13 cellular contexts compared by ENCODE assay signal in genomic region chr11:65903068-65903481, GRCh38. TPM values are rescaled to one million over a fixed set of nuclear protein-coding genes. Genes with fewer than 3 reads are reported as not detected.
A peak's percentile ranks its signal among the peaks of the same experiment; 100 is the strongest.
DNase-seq lines count a peak whose midpoint lies in the region; ATAC-seq and TF ChIP-seq lines count a peak whose summit lies in the region.
"Had no signal": no experiment of that assay in that cellular context is flagged by ENCODE, and none has a peak within 500 bp of the region (broad histone marks: within the 10 kb centered on the region; RNA-seq: fewer than 3 reads in every experiment).

No MANE protein-coding gene starts in this region.

- H3K36me3 ChIP-seq in MG63 (peaks cover 16% of the 10 kb centered on the region), brain microvascular endothelial cell (replicated peaks) (peaks cover 4% of the 10 kb centered on the region), body of pancreas (replicated peaks in 1 of 2; ENCODE audit: insufficient read depth in 1 of 2, low read depth in 2 of 2) (no peaks in the 10 kb centered on the region)
- H3K36me3 ChIP-seq: esophagus muscularis mucosa had no signal

- no peak overlapping the region for H3K4me3 ChIP-seq in MG63
- H3K4me3 ChIP-seq in brain microvascular endothelial cell (ENCODE audit: low read depth, low read length) = no peak overlapping the region
- no peak overlapping the region for H3K4me3 ChIP-seq in body of pancreas
- H3K4me3 ChIP-seq: esophagus muscularis mucosa had no signal

- intact Hi-C loops in body of pancreas (cut with DNase I) = no loop called here

- TF ChIP-seq CTCF in brain microvascular endothelial cell (IDR thresholded peaks at IDR 0.05; ENCODE audit: low read depth, low read length, missing control alignments) = no peak
- no peak for TF ChIP-seq CTCF in body of pancreas (IDR thresholded peaks at IDR 0.05)

- peak; percentile 98 for DNase-seq in EL
- DNase-seq in MG63 = peak; percentile 91
- peak; percentile 76 for DNase-seq in brain microvascular endothelial cell
- DNase-seq in myocyte (ENCODE audit: low read depth) = peak; percentile 91
- DNase-seq in body of pancreas = no peak
- no peak for DNase-seq in midbrain (lab: John Stamatoyannopoulos, UW)
- DNase-seq in HPDE6-E6E7 (ENCODE audit: extremely low spot score) = no peak
- no peak for DNase-seq in activated CD4-positive, alpha-beta T cell treated with anti-CD3 and anti-CD28 coated beads, Interleukin-2, amount 50 U/mL, for 1 hour
- DNase-seq: activated naive CD4-positive, alpha-beta T cell treated with Interleukin-2 at 50 U/mL for 16 hours; naive thymus-derived CD4-positive, alpha-beta T cell; stimulated activated CD4-positive, alpha-beta T cell treated with anti-CD3 and anti-CD28 coated beads, Interleukin-2, amount 100 ng/mL, for 48 hours had no signal

- H3K27me3 ChIP-seq in MG63 (no peaks in the 10 kb centered on the region), brain microvascular endothelial cell (replicated peaks) (no peaks in the 10 kb centered on the region), body of pancreas (peaks cover 0 to 11% of the 10 kb centered on the region in 2 donors)

- H3K9me3 ChIP-seq in MG63 = no peaks in the 10 kb centered on the region
- no peaks in the 10 kb centered on the region for H3K9me3 ChIP-seq in body of pancreas
- H3K9me3 ChIP-seq: esophagus muscularis mucosa had no signal

- H3K4me1 ChIP-seq in body of pancreas = peaks cover 14% of the 10 kb centered on the region

- no peak for ATAC-seq in body of pancreas
- ATAC-seq: naive thymus-derived CD4-positive, alpha-beta T cell had no signal

- peak in 1 of 3 donors; percentile 17 for TF ChIP-seq POLR2A in body of pancreas (IDR thresholded peaks at IDR 0.05)

- in situ Hi-C loops in brain microvascular endothelial cell (cut with HindIII; ENCODE audit: low pct_ligation_motif_present, low sequenced_read_pairs) = no loop called here

- WGBS in body of pancreas, 2 donors = 15 to 40% methylated on average over 4 to 5 of the region's 5 CpGs

- H3K27ac ChIP-seq in brain microvascular endothelial cell = peak overlapping the region; percentile 67
- no peak overlapping the region for H3K27ac ChIP-seq in body of pancreas
- H3K27ac ChIP-seq: esophagus muscularis mucosa had no signal

RNA-seq across cellular contexts. Expression of gene FOSL1, which starts 2.9 kb away (rescaled TPM):
- total RNA-seq in MG63 (2014; rRNA removed; shearing (Covaris generic); ENCODE audit: low replicate concordance) = 37.3 and 54.7 TPM in 2 replicates
- total RNA-seq in myocyte (7.5 and 11.6 TPM in 2 replicates), body of pancreas (10 to 100 TPM in 1 of 2 donors, under 1 TPM in 1; 0.52 to 17.8 TPM)
- polyA plus RNA-seq in myocyte (2012) = 9.1 TPM
- total RNA-seq: urinary bladder had no signal
- polyA plus RNA-seq: naive thymus-derived CD4-positive, alpha-beta T cell had no signal

RNA-seq across cellular contexts. Expression of gene CCDC85B, which starts 12.6 kb away (rescaled TPM):
- total RNA-seq in MG63 (2014; rRNA removed; shearing (Covaris generic); ENCODE audit: low replicate concordance) = 99.6 and 131 TPM in 2 replicates
- total RNA-seq in myocyte (76.4 and 102 TPM in 2 replicates), body of pancreas (10 to 100 TPM; 49.8 to 54.5 TPM)
- polyA plus RNA-seq in myocyte (2012) = 61.1 TPM

RNA-seq across cellular contexts. Expression of gene FIBP, which starts 14.8 kb away (rescaled TPM):
- 105 and 106 TPM in 2 replicates for total RNA-seq in MG63 (2014; rRNA removed; shearing (Covaris generic); ENCODE audit: low replicate concordance)
- 92.4 and 103 TPM in 2 replicates for total RNA-seq in myocyte
- 116 TPM for polyA plus RNA-seq in myocyte (2012)
- 10 to 100 TPM; 40.2 to 49.5 TPM for total RNA-seq in body of pancreas

RNA-seq across cellular contexts. Expression of gene C11orf68, which starts 15.8 kb away (rescaled TPM):
- total RNA-seq in MG63 (2014; rRNA removed; shearing (Covaris generic); ENCODE audit: low replicate concordance) = 22.0 and 46.6 TPM in 2 replicates
- total RNA-seq in myocyte (30.5 and 36.2 TPM in 2 replicates), body of pancreas (10 to 100 TPM; 10.4 to 17.8 TPM)
- 74.2 TPM for polyA plus RNA-seq in myocyte (2012)

RNA-seq across cellular contexts. Expression of gene DRAP1, which starts 16.2 kb away (rescaled TPM):
- total RNA-seq in MG63 (2014; rRNA removed; shearing (Covaris generic); ENCODE audit: low replicate concordance) = 276 and 419 TPM in 2 replicates
- total RNA-seq in myocyte = 133 and 165 TPM in 2 replicates
- polyA plus RNA-seq in myocyte (2012) = 306 TPM
- 10 to 100 TPM; 29.6 to 91.6 TPM for total RNA-seq in body of pancreas

Comparison
In these comparisons a context has a peak if more than half of its experiments do, and no peak if none do; other contexts are left out.
1. DNase-seq: peak in EL (single experiment), MG63 (single experiment), brain microvascular endothelial cell (single experiment) and myocyte (single experiment); none in body of pancreas (0 of 4), midbrain (single experiment), HPDE6-E6E7 (single experiment) and activated CD4-positive, alpha-beta T cell treated with anti-CD3 and anti-CD28 coated beads, Interleukin-2, amount 50 U/mL, for 1 hour (single experiment).